25 cellular contexts compared by ENCODE assay signal in the genomic region with DNA sequence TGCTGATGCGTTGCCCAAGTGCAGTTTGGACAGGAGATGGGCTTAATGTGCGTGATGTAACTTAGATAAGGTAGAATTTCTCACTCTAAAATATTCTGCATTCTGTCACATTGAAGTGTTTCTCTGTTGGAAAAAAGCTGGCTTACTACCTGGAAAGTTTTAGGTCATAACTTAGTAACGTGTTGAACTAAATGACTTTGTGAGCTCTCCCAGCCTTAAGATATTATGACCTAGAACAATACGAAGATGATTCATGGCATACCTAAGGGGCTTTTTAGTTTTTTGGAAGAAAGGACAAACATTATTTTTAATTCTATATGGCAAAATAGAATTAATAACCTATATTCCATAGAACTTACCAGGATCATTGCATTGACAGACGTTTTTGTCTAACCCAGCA. TPM values are rescaled to one million over a fixed set of nuclear protein-coding genes. Genes with fewer than 3 reads are reported as not detected.
A peak's percentile ranks its signal among the peaks of the same experiment; 100 is the strongest.
DNase-seq lines count a peak whose midpoint lies in the region; ATAC-seq and TF ChIP-seq lines count a peak whose summit lies in the region.
"Had no signal": no experiment of that assay in that cellular context is flagged by ENCODE, and none has a peak within 500 bp of the region (broad histone marks: within the 10 kb centered on the region; RNA-seq: fewer than 3 reads in every experiment).

No MANE protein-coding gene starts in this region.

- H3K27me3 ChIP-seq in left ventricle myocardium inferior (ENCODE audit: low read depth) = no peaks in the 10 kb centered on the region
- H3K27me3 ChIP-seq in BLaER1 treated with 17β-estradiol and CSF1 and Interleukin-3, amounts not matched to agents 10 nM and 100 nM = no peaks in the 10 kb centered on the region

- H3K4me1 Mint-ChIP-seq in activated naive CD8-positive, alpha-beta T cell treated with anti-CD3 and anti-CD28 coated beads, Interleukin-2, amount 50 U/mL, for 24 hours = peaks cover 14% of the 10 kb centered on the region
- H3K4me1 Mint-ChIP-seq in activated naive CD8-positive, alpha-beta T cell treated with anti-CD3 and anti-CD28 coated beads for 36 hours = peaks cover 11% of the 10 kb centered on the region

- peak overlapping the region; percentile 32 for H3K27ac Mint-ChIP-seq in activated naive CD8-positive, alpha-beta T cell treated with anti-CD3 and anti-CD28 coated beads, Interleukin-2, amount 50 U/mL, for 24 hours
- H3K27ac Mint-ChIP-seq in activated naive CD8-positive, alpha-beta T cell treated with anti-CD3 and anti-CD28 coated beads for 36 hours = no peak overlapping the region
- H3K27ac Mint-ChIP-seq: B cell; CD14-positive monocyte; CD4-positive, alpha-beta memory T cell; CD8-positive, alpha-beta memory T cell had no signal

- DNase-seq in activated naive CD8-positive, alpha-beta T cell treated with anti-CD3 and anti-CD28 coated beads, Interleukin-2, amount 50 U/mL, for 24 hours = no peak
- no peak for DNase-seq in activated naive CD8-positive, alpha-beta T cell treated with anti-CD3 and anti-CD28 coated beads for 36 hours
- no peak for DNase-seq in left ventricle myocardium superior
- no peak for DNase-seq in left ventricle myocardium inferior
- DNase-seq in sciatic nerve (ENCODE audit: low spot score) = no peak
- DNase-seq in NCI-H226 = no peak
- DNase-seq: AML-193; C1 segment of cervical spinal cord; CD4-positive, alpha-beta memory T cell; CD4-positive, CD25-positive, alpha-beta regulatory T cell; CD8-positive, alpha-beta memory T cell; COR-L47; DMS 273 treated with DMSO at 0.1 percent for 48 hours; DMS153; DMS53; DMS79; DND-41; EL; GDM1 had no signal

- H3K27me3 Mint-ChIP-seq in activated naive CD8-positive, alpha-beta T cell treated with anti-CD3 and anti-CD28 coated beads, Interleukin-2, amount 50 U/mL, for 24 hours = no peaks in the 10 kb centered on the region
- H3K27me3 Mint-ChIP-seq in activated naive CD8-positive, alpha-beta T cell treated with anti-CD3 and anti-CD28 coated beads for 36 hours = no peaks in the 10 kb centered on the region
- H3K27me3 Mint-ChIP-seq: B cell; CD4-positive, alpha-beta memory T cell; CD4-positive, CD25-positive, alpha-beta regulatory T cell; CD8-positive, alpha-beta memory T cell had no signal

- H3K9me3 ChIP-seq in left ventricle myocardium inferior (replicated peaks) = no peaks in the 10 kb centered on the region
- H3K9me3 ChIP-seq in BLaER1 treated with 17β-estradiol and CSF1 and Interleukin-3, amounts not matched to agents 10 nM and 100 nM (replicated peaks in 1 of 11) = peaks cover 0 to 7% (median 4%) of the 10 kb centered on the region in 11 experiments; a peak in 10 of 22 replicates
- H3K9me3 ChIP-seq: A549 had no signal

- ATAC-seq in activated naive CD8-positive, alpha-beta T cell treated with anti-CD3 and anti-CD28 coated beads, Interleukin-2, amount 50 U/mL, for 24 hours = no peak
- ATAC-seq in left ventricle myocardium superior (peak; percentile 51), sciatic nerve (peak; percentile 38)
- ATAC-seq: A549, GM12878 had no signal

- H4K20me1 ChIP-seq in BLaER1 treated with 17β-estradiol and CSF1 and Interleukin-3, amounts not matched to agents 10 nM and 100 nM = peaks cover 0 to 34% (median 0%) of the 10 kb centered on the region in 11 experiments; a peak in 5 of 22 replicates

- H3K4me3 ChIP-seq in left ventricle myocardium inferior = no peak overlapping the region
- H3K4me3 ChIP-seq in BLaER1 treated with 17β-estradiol and CSF1 and Interleukin-3, amounts not matched to agents 10 nM and 100 nM = no peak overlapping the region; a peak in 1 of 20 replicates
- H3K4me3 ChIP-seq: A549, GM12878 had no signal

- H3K4me1 ChIP-seq in left ventricle myocardium inferior = peaks cover 29% of the 10 kb centered on the region
- peaks cover 26 to 70% (median 54%) of the 10 kb centered on the region in 10 experiments for H3K4me1 ChIP-seq in BLaER1 treated with 17β-estradiol and CSF1 and Interleukin-3, amounts not matched to agents 10 nM and 100 nM

- H3K9ac ChIP-seq in BLaER1 treated with 17β-estradiol and CSF1 and Interleukin-3, amounts not matched to agents 10 nM and 100 nM = no peak overlapping the region

- H3K4me2 ChIP-seq in BLaER1 treated with 17β-estradiol and CSF1 and Interleukin-3, amounts not matched to agents 10 nM and 100 nM = peak overlapping the region in 6 of 11 experiments; percentile 1 to 33 (median 14); a peak in 6 of 22 replicates
- H3K4me2 ChIP-seq: A549 had no signal

- no peak overlapping the region for H3K27ac ChIP-seq in left ventricle myocardium inferior (replicated peaks)
- peak overlapping the region in 2 of 11 experiments; percentile 0 to 40; a peak in 3 of 22 replicates for H3K27ac ChIP-seq in BLaER1 treated with 17β-estradiol and CSF1 and Interleukin-3, amounts not matched to agents 10 nM and 100 nM
- H3K27ac ChIP-seq: 22Rv1, A549 had no signal

- no peak overlapping the region for H3K4me3 Mint-ChIP-seq in activated naive CD8-positive, alpha-beta T cell treated with anti-CD3 and anti-CD28 coated beads, Interleukin-2, amount 50 U/mL, for 24 hours
- no peak overlapping the region for H3K4me3 Mint-ChIP-seq in activated naive CD8-positive, alpha-beta T cell treated with anti-CD3 and anti-CD28 coated beads for 36 hours
- H3K4me3 Mint-ChIP-seq: B cell; CD14-positive monocyte; CD4-positive, alpha-beta memory T cell; CD8-positive, alpha-beta memory T cell had no signal

- H3K36me3 Mint-ChIP-seq in activated naive CD8-positive, alpha-beta T cell treated with anti-CD3 and anti-CD28 coated beads, Interleukin-2, amount 50 U/mL, for 24 hours (ENCODE audit: low read depth) = peaks cover 52% of the 10 kb centered on the region
- peaks cover 30% of the 10 kb centered on the region for H3K36me3 Mint-ChIP-seq in activated naive CD8-positive, alpha-beta T cell treated with anti-CD3 and anti-CD28 coated beads for 36 hours

- intact Hi-C loops in left ventricle myocardium superior (cut with micrococcal nuclease) = no loop called here
- intact Hi-C loops in left ventricle myocardium inferior (cut with micrococcal nuclease) = no loop called here
- intact Hi-C loops in sciatic nerve (cut with DNase I) = no loop called here

- H3K36me3 ChIP-seq in left ventricle myocardium inferior = peaks cover 66% of the 10 kb centered on the region
- peaks cover 36 to 89% (median 66%) of the 10 kb centered on the region in 11 experiments for H3K36me3 ChIP-seq in BLaER1 treated with 17β-estradiol and CSF1 and Interleukin-3, amounts not matched to agents 10 nM and 100 nM

- H3K9me3 Mint-ChIP-seq in activated naive CD8-positive, alpha-beta T cell treated with anti-CD3 and anti-CD28 coated beads, Interleukin-2, amount 50 U/mL, for 24 hours = no peaks in the 10 kb centered on the region
- no peaks in the 10 kb centered on the region for H3K9me3 Mint-ChIP-seq in activated naive CD8-positive, alpha-beta T cell treated with anti-CD3 and anti-CD28 coated beads for 36 hours
- H3K9me3 Mint-ChIP-seq: CD14-positive monocyte; CD4-positive, alpha-beta memory T cell; CD8-positive, alpha-beta memory T cell had no signal

- no peak for TF ChIP-seq CTCF in left ventricle myocardium inferior (IDR thresholded peaks at IDR 0.05; ENCODE audit: borderline replicate concordance)

RNA-seq across cellular contexts. Expression of gene UFM1, which starts 9.1 kb away (rescaled TPM):
- total RNA-seq in activated naive CD8-positive, alpha-beta T cell treated with anti-CD3 and anti-CD28 coated beads for 36 hours = 10 to 100 TPM; 46.7 to 47.1 TPM
- total RNA-seq in left ventricle myocardium superior (28.1 TPM), left ventricle myocardium inferior (26.1 TPM), sciatic nerve (65.9 TPM)
